8 cellular contexts compared by ENCODE assay signal in genomic region chr16:15950869-15951268, GRCh38. TPM values are rescaled to one million over a fixed set of nuclear protein-coding genes. Genes with fewer than 3 reads are reported as not detected.
DNase-seq lines count a peak whose midpoint lies in the region; ATAC-seq and TF ChIP-seq lines count a peak whose summit lies in the region.

No MANE protein-coding gene starts in this region.

- no peaks in the 10 kb centered on the region; the same call in 1 of the 2 replicates for H3K4me1 ChIP-seq in BE2C

- H3K27me3 Mint-ChIP-seq in nephron (ENCODE audit: low read depth) = peaks cover 4% of the 10 kb centered on the region

- H3K36me3 ChIP-seq in BE2C = peaks cover 7% of the 10 kb centered on the region

- H3K27me3 ChIP-seq in BE2C (no peaks in the 10 kb centered on the region), dorsolateral prefrontal cortex (no peaks in the 10 kb centered on the region)

- TF ChIP-seq CTCF in BE2C (IDR thresholded peaks at IDR 0.05; ENCODE audit: low read depth, low read length) (no peak), LNCaP clone FGC (IDR thresholded peaks at IDR 0.05; ENCODE audit: control insufficient read depth, extremely low read depth, insufficient read depth) (no peak), dorsolateral prefrontal cortex (IDR thresholded peaks at IDR 0.05 in 54 of 56, conservative IDR thresholded peaks at IDR 0.05 in 2 of 56; ENCODE audit: low read depth in 1 of 56, partially characterized antibody in 56 of 56) (no peak), nephron (IDR thresholded peaks at IDR 0.05; ENCODE audit: unreplicated experiment in 3 of 3) (no peak)

- peak overlapping the region in 1 of 59 donors; percentile 11 for H3K27ac ChIP-seq in dorsolateral prefrontal cortex

- H3K4me3 Mint-ChIP-seq in nephron = peak overlapping the region; percentile 96 to 98 (median 96)

- H3K27ac Mint-ChIP-seq in nephron = peak overlapping the region; percentile 83 to 93 (median 85)

- intact Hi-C loops in dorsolateral prefrontal cortex (cut with DNase I) = no loop called here

- DNase-seq in BE2C = no peak
- DNase-seq in LNCaP clone FGC (ENCODE audit: low read depth) = no peak
- DNase-seq in dorsolateral prefrontal cortex = no peak
- DNase-seq in DMS53 (lab: John Stamatoyannopoulos, UW) = no peak
- no peak for DNase-seq in NAMALWA (ENCODE audit: low spot score)

- peaks cover 29% of the 10 kb centered on the region for H3K4me1 Mint-ChIP-seq in nephron

- H3K4me3 ChIP-seq in BE2C (ENCODE audit: low read depth, low read length) (peak overlapping the region; percentile 67), LNCaP clone FGC (ENCODE audit: low read depth, low read length) (peak overlapping the region; percentile 96), dorsolateral prefrontal cortex (peak overlapping the region in 51 of 59 donors; percentile 45 to 85 (median 71))

- no peaks in the 10 kb centered on the region for H3K36me3 Mint-ChIP-seq in nephron (ENCODE audit: low read depth)

- ATAC-seq in GM21717 (IDR thresholded peaks at IDR 0.05; ENCODE audit: unreplicated experiment) = no peak
- ATAC-seq in HG02852 (IDR thresholded peaks at IDR 0.05; ENCODE audit: unreplicated experiment) = no peak

- H3K9me3 Mint-ChIP-seq in nephron = no peaks in the 10 kb centered on the region

- no peaks in the 10 kb centered on the region for H3K9me3 ChIP-seq in BE2C

RNA-seq across cellular contexts. Expression of gene ABCC1, which starts 1.5 kb away (rescaled TPM):
- polyA plus RNA-seq in BE2C (2012; ENCODE audit: insufficient read depth, insufficient read length, low read depth) = 84.0 TPM
- total RNA-seq in dorsolateral prefrontal cortex = 10 to 100 TPM; 10.3 to 25.6 (median 15.5) TPM
